Comparison of ENCODE assay signal across 1 cellular context in the genomic region with DNA sequence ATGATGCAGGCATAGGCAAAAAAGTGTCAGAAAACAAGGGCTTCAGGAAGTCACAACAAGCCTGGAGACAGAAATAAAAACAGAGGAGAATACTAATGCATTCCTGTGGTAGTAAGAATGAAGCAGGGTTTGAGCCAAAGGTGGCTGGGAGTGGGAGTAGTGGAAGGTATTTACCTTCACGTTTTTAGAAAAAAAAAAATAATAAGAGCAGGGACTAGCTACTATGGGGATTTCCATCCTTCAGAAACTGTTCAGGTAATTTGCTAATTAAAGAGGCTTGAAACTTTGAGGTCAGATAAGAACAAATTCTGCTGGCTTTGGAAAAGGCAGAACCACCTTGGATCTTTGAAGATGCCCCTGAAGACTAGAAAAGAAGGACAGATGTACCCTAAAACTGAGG.
TF ChIP-seq lines count a peak whose summit lies in the region.

No MANE protein-coding gene starts in this region.

TF ChIP-seq in GM12878, 131 proteins besides CTCF, POLR2A, EP300 and RAD21:
- TF ChIP-seq PML (IDR thresholded peaks at IDR 0.05; ENCODE audit: low read length) (no peak), EED (IDR thresholded peaks at IDR 0.05; ENCODE audit: low read depth) (no peak), STAT1 (conservative IDR thresholded peaks at IDR 0.05) (no peak), JUNB (IDR thresholded peaks at IDR 0.05) (no peak), ZNF384 (IDR thresholded peaks at IDR 0.05; ENCODE audit: borderline replicate concordance, low read depth, low read length) (peak; percentile 63; the same call in 1 of the 2 replicates), HDGF (IDR thresholded peaks at IDR 0.05) (no peak), DPF2 (IDR thresholded peaks at IDR 0.05) (peak; percentile 10; the same call in 1 of the 2 replicates), CBX5 (IDR thresholded peaks at IDR 0.05; ENCODE audit: low read depth) (no peak; the same call in 1 of the 2 replicates), RBBP5 (conservative IDR thresholded peaks at IDR 0.05) (no peak), ZBED1 (IDR thresholded peaks at IDR 0.05; ENCODE audit: borderline replicate concordance) (no peak), MEF2A (IDR thresholded peaks at IDR 0.05; ENCODE audit: insufficient read depth, low read depth, low read length) (0 out of 2 replicates have a peak, but pooled peaks have one; percentile 32), NR2F1 (conservative IDR thresholded peaks at IDR 0.05) (peak; percentile 25; the same call in 1 of the 2 replicates), RUNX3 (IDR thresholded peaks at IDR 0.05; ENCODE audit: low read length) (peak; percentile 55), FOXK2 (IDR thresholded peaks at IDR 0.05) (no peak), SMARCA5 (IDR thresholded peaks at IDR 0.05) (0 out of 2 replicates have a peak, but pooled peaks have one; percentile 9), RELA (IDR thresholded peaks at IDR 0.05; ENCODE audit: borderline replicate concordance, partially characterized antibody) (peak; percentile 24), SPI1 (IDR thresholded peaks at IDR 0.05; ENCODE audit: borderline replicate concordance, insufficient read depth, low read depth, low read length) (no peak), BHLHE40 (IDR thresholded peaks at IDR 0.05; ENCODE audit: borderline replicate concordance in 1 of 2, low read depth in 2 of 2, low read length in 1 of 2) (peak; percentile 58 to 75), MTA2 (IDR thresholded peaks at IDR 0.05; ENCODE audit: low read depth) (peak; percentile 84), MEF2B (IDR thresholded peaks at IDR 0.05; ENCODE audit: partially characterized antibody, poor library complexity, severe bottlenecking) (peak; percentile 6), CEBPB (IDR thresholded peaks at IDR 0.05; ENCODE audit: borderline replicate concordance in 1 of 2, low read depth in 2 of 2, low read length in 2 of 2) (no peak), RELB (IDR thresholded peaks at IDR 0.05; ENCODE audit: low read depth) (peak; percentile 88), NBN (IDR thresholded peaks at IDR 0.05) (no peak), KLF5 (IDR thresholded peaks at IDR 0.05; ENCODE audit: partially characterized antibody) (no peak)
- TF ChIP-seq, protein P1, sequence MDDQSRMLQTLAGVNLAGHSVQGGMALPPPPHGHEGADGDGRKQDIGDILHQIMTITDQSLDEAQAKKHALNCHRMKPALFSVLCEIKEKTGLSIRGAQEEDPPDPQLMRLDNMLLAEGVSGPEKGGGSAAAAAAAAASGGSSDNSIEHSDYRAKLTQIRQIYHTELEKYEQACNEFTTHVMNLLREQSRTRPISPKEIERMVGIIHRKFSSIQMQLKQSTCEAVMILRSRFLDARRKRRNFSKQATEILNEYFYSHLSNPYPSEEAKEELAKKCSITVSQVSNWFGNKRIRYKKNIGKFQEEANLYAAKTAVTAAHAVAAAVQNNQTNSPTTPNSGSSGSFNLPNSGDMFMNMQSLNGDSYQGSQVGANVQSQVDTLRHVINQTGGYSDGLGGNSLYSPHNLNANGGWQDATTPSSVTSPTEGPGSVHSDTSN (IDR thresholded peaks at IDR 0.05; ENCODE audit: insufficient replicate concordance, low read depth, low read length), result no peak
- TF ChIP-seq, protein P2, sequence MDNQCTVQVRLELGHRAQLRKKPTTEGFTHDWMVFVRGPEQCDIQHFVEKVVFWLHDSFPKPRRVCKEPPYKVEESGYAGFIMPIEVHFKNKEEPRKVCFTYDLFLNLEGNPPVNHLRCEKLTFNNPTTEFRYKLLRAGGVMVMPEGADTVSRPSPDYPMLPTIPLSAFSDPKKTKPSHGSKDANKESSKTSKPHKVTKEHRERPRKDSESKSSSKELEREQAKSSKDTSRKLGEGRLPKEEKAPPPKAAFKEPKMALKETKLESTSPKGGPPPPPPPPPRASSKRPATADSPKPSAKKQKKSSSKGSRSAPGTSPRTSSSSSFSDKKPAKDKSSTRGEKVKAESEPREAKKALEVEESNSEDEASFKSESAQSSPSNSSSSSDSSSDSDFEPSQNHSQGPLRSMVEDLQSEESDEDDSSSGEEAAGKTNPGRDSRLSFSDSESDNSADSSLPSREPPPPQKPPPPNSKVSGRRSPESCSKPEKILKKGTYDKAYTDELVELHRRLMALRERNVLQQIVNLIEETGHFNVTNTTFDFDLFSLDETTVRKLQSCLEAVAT (IDR thresholded peaks at IDR 0.05), result no peak
TF ChIP-seq in GM12878: peak in this region for 11.
